ENCODE assay signal across 12 cellular contexts in genomic region chr14:68564236-68564825, GRCh38.
DNase-seq lines count a peak whose midpoint lies in the region; ATAC-seq and TF ChIP-seq lines count a peak whose summit lies in the region.
"Had no signal": no experiment of that assay in that cellular context is flagged by ENCODE, and none has a peak within 500 bp of the region (broad histone marks: within the 10 kb centered on the region; RNA-seq: fewer than 3 reads in every experiment).

No MANE protein-coding gene starts in this region.

- intact Hi-C loops in naive thymus-derived CD4-positive, alpha-beta T cell (cut with micrococcal nuclease), result loop anchor here in 1 of 2 donors (2.0 kb wide), 1 partner anchor 56 kb away; no protein-coding TSS in a partner anchor

- CTCF ChIA-PET in naive thymus-derived CD4-positive, alpha-beta T cell (lab: Charles Lee), result no interaction called here

- peaks cover 5% of the 10 kb centered on the region for H3K36me3 Mint-ChIP-seq in glutamatergic neuron (ENCODE audit: unreplicated experiment)
- H3K36me3 Mint-ChIP-seq in naive thymus-derived CD4-positive, alpha-beta T cell, result peaks cover 0 to 6% (median 0%) of the 10 kb centered on the region in 5 donors

- POLR2A ChIA-PET in naive thymus-derived CD4-positive, alpha-beta T cell (lab: Charles Lee), result interaction anchor here (0.6 to 1.2 kb wide), 2 partner anchors 250 to 675 kb away, joined by 3 to 4 read pairs; no protein-coding TSS in a partner anchor

- H3K4me1 ChIP-seq in Peyer's patch (peaks cover 0 to 20% (median 1%) of the 10 kb centered on the region in 4 donors), thoracic aorta (ENCODE audit: control insufficient read depth in 1 of 2, low read depth in 2 of 2) (peaks cover 28 to 63% of the 10 kb centered on the region in 2 donors)
- H3K4me1 ChIP-seq in naive thymus-derived CD4-positive, alpha-beta T cell (ENCODE audit: control insufficient read depth in 2 of 2, insufficient read depth in 2 of 2, low read length in 2 of 2), result peaks cover 0 to 33% of the 10 kb centered on the region in 2 donors

- H3K9me3 Mint-ChIP-seq in glutamatergic neuron (ENCODE audit: unreplicated experiment), result peaks cover 8% of the 10 kb centered on the region
- H3K9me3 Mint-ChIP-seq in naive thymus-derived CD4-positive, alpha-beta T cell, result peaks cover 0 to 5% (median 0%) of the 10 kb centered on the region in 11 donors

- no peak for ATAC-seq in naive thymus-derived CD4-positive, alpha-beta T cell
- ATAC-seq in thoracic aorta (ENCODE audit: insufficient number of reproducible peaks, low FRiP score, low read depth) (no peak), HG03095 (IDR thresholded peaks at IDR 0.05; ENCODE audit: unreplicated experiment) (no peak), GM18867 (IDR thresholded peaks at IDR 0.05; ENCODE audit: unreplicated experiment) (no peak)

- peaks cover 16% of the 10 kb centered on the region for H3K4me1 Mint-ChIP-seq in glutamatergic neuron (ENCODE audit: low read depth, unreplicated experiment)
- H3K4me1 Mint-ChIP-seq in naive thymus-derived CD4-positive, alpha-beta T cell, result peaks cover 20 to 61% (median 53%) of the 10 kb centered on the region in 7 donors

- H3K9me3 ChIP-seq in Peyer's patch (no peaks in the 10 kb centered on the region), thoracic aorta (no peaks in the 10 kb centered on the region)
- H3K9me3 ChIP-seq in naive thymus-derived CD4-positive, alpha-beta T cell (ENCODE audit: control insufficient read depth in 2 of 3, low read length in 3 of 3), result no peaks in the 10 kb centered on the region

- H3K4me3 Mint-ChIP-seq in glutamatergic neuron (ENCODE audit: unreplicated experiment), result no peak overlapping the region
- peak overlapping the region in 6 of 10 donors; percentile 10 to 68 (median 40) for H3K4me3 Mint-ChIP-seq in naive thymus-derived CD4-positive, alpha-beta T cell

- DNase-seq in Peyer's patch (no peak), glutamatergic neuron (peak; percentile 42), thoracic aorta (ENCODE audit: low spot score) (no peak), T-helper 9 cell (no peak), NCI-H1436 (lab: John Stamatoyannopoulos, UW) (no peak)
- DNase-seq in naive thymus-derived CD4-positive, alpha-beta T cell, result no peak
- DNase-seq: activated CD4-positive, CD25-positive, alpha-beta regulatory T cell; NCI-H2081 treated with DMSO at 0.1 percent for 48 hours; RPMI8226 had no signal

- peak overlapping the region; percentile 81 for H3K27ac Mint-ChIP-seq in glutamatergic neuron (ENCODE audit: unreplicated experiment)
- peak overlapping the region in 3 of 9 donors; percentile 28 to 76 (median 75) for H3K27ac Mint-ChIP-seq in naive thymus-derived CD4-positive, alpha-beta T cell

- TF ChIP-seq CTCF in Peyer's patch (IDR thresholded peaks at IDR 0.05), result no peak
- TF ChIP-seq CTCF in glutamatergic neuron (IDR thresholded peaks at IDR 0.05; ENCODE audit: partially characterized antibody, unreplicated experiment), result no peak
- no peak for TF ChIP-seq CTCF in thoracic aorta (IDR thresholded peaks at IDR 0.05)

- H3K4me3 ChIP-seq in Peyer's patch, result no peak overlapping the region
- no peak overlapping the region for H3K4me3 ChIP-seq in naive thymus-derived CD4-positive, alpha-beta T cell (ENCODE audit: low read length)
- H3K4me3 ChIP-seq in thoracic aorta, result no peak overlapping the region

- no peak for TF ChIP-seq POLR2A in Peyer's patch (IDR thresholded peaks at IDR 0.05)

- H3K27me3 ChIP-seq in Peyer's patch (no peaks in the 10 kb centered on the region), thoracic aorta (replicated peaks; ENCODE audit: insufficient read depth) (no peaks in the 10 kb centered on the region)
- no peaks in the 10 kb centered on the region for H3K27me3 ChIP-seq in naive thymus-derived CD4-positive, alpha-beta T cell (ENCODE audit: control insufficient read depth in 2 of 2, insufficient read depth in 2 of 2, low read length in 2 of 2)

- H3K36me3 ChIP-seq in Peyer's patch (no peaks in the 10 kb centered on the region), thoracic aorta (no peaks in the 10 kb centered on the region)
- no peaks in the 10 kb centered on the region for H3K36me3 ChIP-seq in naive thymus-derived CD4-positive, alpha-beta T cell (ENCODE audit: control insufficient read depth in 2 of 3, insufficient read depth in 3 of 3, low read length in 3 of 3)

- H3K27ac ChIP-seq in Peyer's patch (peak overlapping the region; percentile 12 to 69 (median 36)), thoracic aorta (peak overlapping the region; percentile 87 to 95)
- H3K27ac ChIP-seq in naive thymus-derived CD4-positive, alpha-beta T cell (ENCODE audit: low read depth, low read length), result no peak overlapping the region

- peaks cover 2% of the 10 kb centered on the region for H3K27me3 Mint-ChIP-seq in glutamatergic neuron (ENCODE audit: unreplicated experiment)
- no peaks in the 10 kb centered on the region for H3K27me3 Mint-ChIP-seq in naive thymus-derived CD4-positive, alpha-beta T cell
- H3K27me3 Mint-ChIP-seq: naive thymus-derived CD8-positive, alpha-beta T cell had no signal
